In genomic region chr2:23381498-23381897, GRCh38 we compare ENCODE assay signal across 13 cellular contexts. TPM values are rescaled to one million over a fixed set of nuclear protein-coding genes. Genes with fewer than 3 reads are reported as not detected.
DNase-seq lines count a peak whose midpoint lies in the region; ATAC-seq, FAIRE-seq and TF ChIP-seq lines count a peak whose summit lies in the region.
"Had no signal": no experiment of that assay in that cellular context is flagged by ENCODE, and none has a peak within 500 bp of the region (broad histone marks: within the 10 kb centered on the region; RNA-seq: fewer than 3 reads in every experiment).

No MANE protein-coding gene starts in this region.

- FAIRE-seq in urothelium cell line (lab: Jason Lieb, UNC): no peak
- FAIRE-seq: colon had no signal

- H3K27ac Mint-ChIP-seq in IgD-negative memory B cell (peak overlapping the region in 1 of 3 donors; percentile 94), activated B cell treated with CpG ODN at 0.5 μM for 24 hours (peak overlapping the region; percentile 86), memory B cell (peak overlapping the region; percentile 92)

- H3K9me3 ChIP-seq in aorta (ENCODE audit: control insufficient read depth, low read length): no peaks in the 10 kb centered on the region
- H3K9me3 ChIP-seq: ascending aorta had no signal

- H3K36me3 ChIP-seq in aorta (ENCODE audit: control insufficient read depth in 1 of 2, insufficient read depth in 2 of 2, low read length in 1 of 2): no peaks in the 10 kb centered on the region
- H3K36me3 ChIP-seq: ascending aorta had no signal

- no peaks in the 10 kb centered on the region for H3K27me3 ChIP-seq in aorta (ENCODE audit: control insufficient read depth in 1 of 2, insufficient read depth in 2 of 2, low read length in 1 of 2)
- H3K27me3 ChIP-seq: ascending aorta had no signal

- POLR2A ChIA-PET in activated B cell treated with CpG ODN at 0.5 μM for 24 hours (lab: Charles Lee): no interaction called here

- no peak overlapping the region for H3K4me3 ChIP-seq in aorta (ENCODE audit: low read length in 2 of 2)
- H3K4me3 ChIP-seq: ascending aorta had no signal

- H3K9me3 Mint-ChIP-seq in IgD-negative memory B cell: no peaks in the 10 kb centered on the region
- no peaks in the 10 kb centered on the region for H3K9me3 Mint-ChIP-seq in activated B cell treated with CpG ODN at 0.5 μM for 24 hours
- H3K9me3 Mint-ChIP-seq in memory B cell: no peaks in the 10 kb centered on the region

- DNase-seq in DMS 273 (lab: John Stamatoyannopoulos, UW; ENCODE audit: unreplicated experiment) (peak; percentile 59), DMS 273 treated with DMSO at 0.1 percent for 48 hours (lab: John Stamatoyannopoulos, UW) (no peak), activated B cell treated with CpG ODN at 0.5 μM for 24 hours (no peak), memory B cell (ENCODE audit: low spot score in 2 of 2) (no peak), aorta (no peak), AML-193 (lab: John Stamatoyannopoulos, UW) (no peak), urothelium cell line (ENCODE audit: low spot score) (no peak)
- DNase-seq: NCI-H524 treated with DMSO at 0.1 percent for 48 hours, Right ventricle myocardium superior had no signal

- ATAC-seq in activated B cell treated with CpG ODN at 0.5 μM for 24 hours (ENCODE audit: low read depth) (no peak), memory B cell (ENCODE audit: low read depth) (no peak), aorta (ENCODE audit: low FRiP score) (no peak)

- 51 to 57% methylated on average over 3 of the region's 3 CpGs for WGBS in aorta, 2 donors

- H3K27me3 Mint-ChIP-seq in IgD-negative memory B cell: peaks cover 1% of the 10 kb centered on the region
- peaks cover 7% of the 10 kb centered on the region for H3K27me3 Mint-ChIP-seq in activated B cell treated with CpG ODN at 0.5 μM for 24 hours
- H3K27me3 Mint-ChIP-seq in memory B cell: peaks cover 5% of the 10 kb centered on the region

- intact Hi-C loops in activated B cell treated with CpG ODN at 0.5 μM for 24 hours (cut with micrococcal nuclease) (no loop called here), aorta (cut with DNase I) (loop anchor here in 1 of 2 donors (10.0 kb wide), 1 partner anchor 113 kb away; no protein-coding TSS in a partner anchor)

- TF ChIP-seq CTCF in activated B cell treated with CpG ODN at 0.5 μM for 24 hours (IDR thresholded peaks at IDR 0.05): no peak

- CTCF ChIA-PET in activated B cell treated with CpG ODN at 0.5 μM for 24 hours (lab: Charles Lee): no interaction called here

- peaks cover 13 to 23% (median 21%) of the 10 kb centered on the region in 3 donors for H3K4me1 Mint-ChIP-seq in IgD-negative memory B cell
- peaks cover 32% of the 10 kb centered on the region for H3K4me1 Mint-ChIP-seq in activated B cell treated with CpG ODN at 0.5 μM for 24 hours
- peaks cover 19% of the 10 kb centered on the region for H3K4me1 Mint-ChIP-seq in memory B cell

- H3K4me3 Mint-ChIP-seq in IgD-negative memory B cell (peak overlapping the region in 3 of 4 donors; percentile 30 to 79 (median 71)), activated B cell treated with CpG ODN at 0.5 μM for 24 hours (no peak overlapping the region), memory B cell (no peak overlapping the region)

- H3K36me3 Mint-ChIP-seq in IgD-negative memory B cell: no peaks in the 10 kb centered on the region
- peaks cover 1% of the 10 kb centered on the region for H3K36me3 Mint-ChIP-seq in activated B cell treated with CpG ODN at 0.5 μM for 24 hours (ENCODE audit: low read depth)
- H3K36me3 Mint-ChIP-seq in memory B cell: no peaks in the 10 kb centered on the region

- no peaks in the 10 kb centered on the region for H3K4me1 ChIP-seq in aorta (ENCODE audit: control insufficient read depth in 1 of 2, insufficient read depth in 2 of 2, low read length in 2 of 2)

- no peak overlapping the region for H3K27ac ChIP-seq in aorta (ENCODE audit: low read depth in 1 of 2, low read length in 2 of 2)
- H3K27ac ChIP-seq: 22Rv1, ascending aorta had no signal

RNA-seq across cellular contexts. Expression of gene KLHL29, which starts 3.5 kb away (rescaled TPM):
- 0.11 TPM for polyA plus RNA-seq in IgD-negative memory B cell
- 1.3 and 2.5 TPM in 2 replicates for total RNA-seq in activated B cell treated with CpG ODN at 0.5 μM for 24 hours
- 10 to 100 TPM; 11.4 to 13.4 TPM for total RNA-seq in aorta
- 1 to 10 TPM in 1 of 2 donors, under 1 TPM in 1; 0.75 to 4.9 TPM for polyA plus RNA-seq in aorta

Comparison
In these comparisons a context has a peak if more than half of its experiments do, and no peak if none do; other contexts are left out.
1. H3K4me3 Mint-ChIP-seq: peak in IgD-negative memory B cell (3 of 4); none in activated B cell treated with CpG ODN at 0.5 μM for 24 hours (single experiment) and memory B cell (single experiment).